Comparison of ENCODE assay signal across 8 cellular contexts in the genomic region with DNA sequence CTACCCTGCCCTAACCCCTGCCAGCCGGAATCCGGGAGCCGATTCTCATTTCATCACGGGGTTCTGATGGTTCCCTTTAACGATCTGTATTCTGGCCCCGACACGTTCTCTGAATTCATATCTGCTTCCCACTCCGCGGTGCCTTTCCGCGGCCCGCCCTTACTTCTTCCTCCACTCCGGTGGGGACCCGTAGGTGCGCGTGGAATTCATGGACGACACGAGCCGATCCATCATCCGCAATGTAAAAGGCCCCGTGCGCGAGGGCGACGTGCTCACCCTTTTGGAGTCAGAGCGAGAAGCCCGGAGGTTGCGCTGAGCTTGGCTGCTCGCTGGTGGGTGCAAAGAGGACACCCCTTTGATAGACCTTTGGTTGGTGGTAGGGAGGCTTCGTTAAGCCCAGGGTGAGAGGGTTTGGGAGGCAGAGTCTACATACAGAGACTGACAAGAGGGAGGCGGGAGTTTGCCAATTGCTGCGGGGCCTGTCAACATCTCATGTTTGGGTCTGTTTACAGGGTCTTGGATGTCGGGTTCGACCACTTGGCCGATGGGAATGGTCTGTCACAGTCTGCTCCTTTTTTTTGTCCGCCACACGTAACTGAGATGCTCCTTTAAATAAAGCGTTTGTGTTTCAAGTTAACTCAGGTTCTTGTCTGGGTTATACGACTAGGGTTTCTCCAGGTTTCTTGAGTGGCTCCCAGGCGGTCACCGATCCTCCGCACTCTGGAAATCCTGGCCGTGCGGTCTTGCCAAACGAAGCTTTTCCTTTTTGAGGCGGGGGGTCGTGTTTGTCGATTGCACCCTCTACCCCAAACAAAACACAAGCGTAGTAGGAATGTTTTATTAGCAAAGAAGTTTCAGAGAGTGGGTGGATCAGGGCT. TPM values are rescaled to one million over a fixed set of nuclear protein-coding genes. Genes with fewer than 3 reads are reported as not detected.
A peak's percentile ranks its signal among the peaks of the same experiment; 100 is the strongest.
DNase-seq lines count a peak whose midpoint lies in the region; ATAC-seq and TF ChIP-seq lines count a peak whose summit lies in the region.

No MANE protein-coding gene starts in this region.

- H3K27me3 Mint-ChIP-seq in T-helper 17 cell: no peaks in the 10 kb centered on the region

- TF ChIP-seq CTCF in fibroblast of pulmonary artery (IDR thresholded peaks at IDR 0.05; ENCODE audit: low read length, missing control alignments): no peak
- TF ChIP-seq CTCF in ovary (IDR thresholded peaks at IDR 0.05): no peak

- peaks cover 3% of the 10 kb centered on the region for H3K36me3 Mint-ChIP-seq in T-helper 17 cell (ENCODE audit: low read depth)

- H3K4me1 ChIP-seq in ovary (ENCODE audit: insufficient read depth): peaks cover 8% of the 10 kb centered on the region

- 5 to 9% (median 6%) methylated on average over 49 of the region's 49 CpGs for WGBS in ovary, 3 donors

- DNase-seq in T-helper 17 cell (no peak), fibroblast of pulmonary artery (ENCODE audit: low read depth) (no peak), ovary (no peak), NCI-H2227 (lab: John Stamatoyannopoulos, UW; ENCODE audit: unreplicated experiment) (no peak), cerebellar cortex (ENCODE audit: low spot score) (no peak), NCI-H1417 treated with DMSO at 0.1 percent for 48 hours (lab: John Stamatoyannopoulos, UW) (no peak)

- H3K36me3 ChIP-seq in ovary: no peaks in the 10 kb centered on the region

- H3K4me3 ChIP-seq in fibroblast of pulmonary artery (replicated peaks; ENCODE audit: low read depth, low read length): peak overlapping the region; percentile 100
- H3K4me3 ChIP-seq in ovary: peak overlapping the region; percentile 80

- H3K27ac Mint-ChIP-seq in T-helper 17 cell: peak overlapping the region; percentile 99

- peak overlapping the region; percentile 74 to 83 for H3K27ac ChIP-seq in ovary

- peak overlapping the region; percentile 99 for H3K4me3 Mint-ChIP-seq in T-helper 17 cell

- TF ChIP-seq POLR2A in ovary (IDR thresholded peaks at IDR 0.05): no peak

- ATAC-seq in GM21619 (IDR thresholded peaks at IDR 0.05; ENCODE audit: unreplicated experiment): peak; percentile 4
- ATAC-seq in T-helper 17 cell: peak; percentile 9
- ATAC-seq in GM19463 (IDR thresholded peaks at IDR 0.05; ENCODE audit: unreplicated experiment): no peak

- no peaks in the 10 kb centered on the region for H3K27me3 ChIP-seq in ovary

- no peak for TF ChIP-seq EP300 in ovary (IDR thresholded peaks at IDR 0.05)

- intact Hi-C loops in ovary (cut with DNase I): no loop called here

- H3K4me1 Mint-ChIP-seq in T-helper 17 cell: peaks cover 21% of the 10 kb centered on the region

- H3K9me3 ChIP-seq in T-helper 17 cell (ENCODE audit: control insufficient read depth, low read length, poor library complexity, severe bottlenecking) (no peaks in the 10 kb centered on the region), ovary (no peaks in the 10 kb centered on the region)

RNA-seq across cellular contexts. Expression of gene RPS28, which starts 0.7 kb away (rescaled TPM):
- total RNA-seq in T-helper 17 cell: 1,000 to 10,000 TPM; 3,190 to 3,198 TPM
- 1,000 to 10,000 TPM in 6 of 7 donors, 100 to 1,000 TPM in 1; 749 to 2,713 (median 2,209) TPM for total RNA-seq in ovary
- 100 to 1,000 TPM in 1 of 2 donors, 10 to 100 TPM in 1; 47.7 to 795 TPM for polyA plus RNA-seq in ovary

RNA-seq across cellular contexts. Expression of gene NDUFA7, which starts 0.8 kb away (rescaled TPM):
- 10 to 100 TPM; 24.4 to 31.9 TPM for total RNA-seq in T-helper 17 cell
- 10 to 100 TPM in 6 of 7 donors, 1 to 10 TPM in 1; 7.7 to 48.0 (median 30.2) TPM for total RNA-seq in ovary
- 10 to 100 TPM; 25.4 to 63.7 TPM for polyA plus RNA-seq in ovary

RNA-seq across cellular contexts. Expression of gene CD320, which starts 13.8 kb away (rescaled TPM):
- total RNA-seq in T-helper 17 cell: 10 to 100 TPM; 21.1 to 27.4 TPM
- total RNA-seq in ovary: 10 to 100 TPM; 16.0 to 57.0 (median 34.2) TPM
- 10 to 100 TPM in 1 of 2 donors, 1 to 10 TPM in 1; 1.9 to 34.3 TPM for polyA plus RNA-seq in ovary

RNA-seq across cellular contexts. Expression of gene KANK3, which starts 21.1 kb away (rescaled TPM):
- total RNA-seq in T-helper 17 cell: 1 to 10 TPM; 2.6 to 2.9 TPM
- 10 to 100 TPM in 1 of 7 donors, 1 to 10 TPM in 6; 3.3 to 11.7 (median 4.3) TPM for total RNA-seq in ovary
- 1 to 10 TPM in 1 of 2 donors, under 1 TPM in 1; 0.73 to 9.7 TPM for polyA plus RNA-seq in ovary

RNA-seq across cellular contexts. Expression of gene ANGPTL4, which starts 42.0 kb away (rescaled TPM):
- total RNA-seq in T-helper 17 cell (not detected), ovary (10 to 100 TPM in 3 of 7 donors, 1 to 10 TPM in 3, under 1 TPM in 1; 0.71 to 35.0 (median 2.1) TPM)
- polyA plus RNA-seq in ovary: 10 to 100 TPM in 1 of 2 donors, 1 to 10 TPM in 1; 3.0 to 11.7 TPM
